Comparison of ENCODE assay signal across 16 cellular contexts in genomic region chr7:7709263-7709662, GRCh38. TPM values are rescaled to one million over a fixed set of nuclear protein-coding genes. Genes with fewer than 3 reads are reported as not detected.
DNase-seq lines count a peak whose midpoint lies in the region; ATAC-seq, FAIRE-seq and TF ChIP-seq lines count a peak whose summit lies in the region.
"Had no signal": no experiment of that assay in that cellular context is flagged by ENCODE, and none has a peak within 500 bp of the region (broad histone marks: within the 10 kb centered on the region; RNA-seq: fewer than 3 reads in every experiment).

No MANE protein-coding gene starts in this region.

- H4K5ac ChIP-seq in H1 (ENCODE audit: insufficient read length, low read depth, low read length), result no peak overlapping the region

- H2BK15ac ChIP-seq in H1 (ENCODE audit: low read length), result no peak overlapping the region

- H3K9ac ChIP-seq in HUES64 (ENCODE audit: low read depth, low read length) (no peak overlapping the region), H1 (replicated peaks in 1 of 4; ENCODE audit: extremely low read depth in 1 of 4, low read depth in 3 of 4, low read length in 3 of 4) (no peak overlapping the region)

- H3K27ac ChIP-seq in HUES64 (ENCODE audit: low read depth, low read length), result peak overlapping the region; percentile 59
- no peak overlapping the region for H3K27ac ChIP-seq in H1 (ENCODE audit: low read depth, low read length)
- no peak overlapping the region for H3K27ac ChIP-seq in osteoblast (ENCODE audit: low read depth, low read length)

- no peak overlapping the region for H3K56ac ChIP-seq in H1 (replicated peaks; ENCODE audit: insufficient read length, low read depth, low read length)

- no peak overlapping the region for H4K91ac ChIP-seq in H1 (replicated peaks; ENCODE audit: insufficient read length, low read length)

- H2BK5ac ChIP-seq in H1 (ENCODE audit: low read depth, low read length), result no peak overlapping the region

- no peak overlapping the region for H2BK20ac ChIP-seq in H1 (ENCODE audit: low read length)

- peaks cover 46% of the 10 kb centered on the region for H3K4me1 ChIP-seq in HUES64 (ENCODE audit: insufficient read depth, low read length)
- H3K4me1 ChIP-seq in H1 (replicated peaks in 1 of 4; ENCODE audit: control insufficient read depth in 3 of 4, insufficient read depth in 4 of 4, low read length in 3 of 4), result peaks cover 0 to 19% (median 2%) of the 10 kb centered on the region in 4 experiments; a peak in 3 of 7 replicates
- H3K4me1 ChIP-seq in osteoblast (ENCODE audit: insufficient read depth, low read length), result peaks cover 9% of the 10 kb centered on the region

- no peak overlapping the region for H2BK12ac ChIP-seq in H1 (ENCODE audit: low read depth, low read length)

- TF ChIP-seq EP300 in H1 (IDR thresholded peaks at IDR 0.05; ENCODE audit: borderline replicate concordance in 1 of 2, low read depth in 2 of 2, low read length in 2 of 2), result no peak

- H3K23me2 ChIP-seq in H1 (ENCODE audit: low read depth, low read length), result no peaks in the 10 kb centered on the region

- no peak overlapping the region for H3K14ac ChIP-seq in H1 (ENCODE audit: insufficient read length)

- peak; percentile 35 to 41; a peak in 3 of 4 replicates for TF ChIP-seq RAD21 in H1 (IDR thresholded peaks at IDR 0.05 in 1 of 2, conservative IDR thresholded peaks at IDR 0.05 in 1 of 2; ENCODE audit: low read depth in 2 of 2, low read length in 2 of 2)

- peaks cover 21% of the 10 kb centered on the region for H3K4me1 Mint-ChIP-seq in nephron

- CTCF ChIA-PET in H1 (lab: Charles Lee; ENCODE audit: partially characterized antibody), result interaction anchor here (1.1 kb wide), 1 partner anchor 326 kb away, joined by 3 read pairs; no protein-coding TSS in a partner anchor

- no peak overlapping the region for H3K18ac ChIP-seq in H1 (ENCODE audit: extremely low read depth, low read length)

- no peaks in the 10 kb centered on the region for H3K9me3 ChIP-seq in HUES64 (ENCODE audit: insufficient read depth, low read depth, low read length)
- H3K9me3 ChIP-seq in H1 (ENCODE audit: insufficient read depth in 2 of 2, low read depth in 1 of 2, low read length in 1 of 2), result no peaks in the 10 kb centered on the region
- H3K9me3 ChIP-seq in osteoblast (ENCODE audit: low read depth, low read length), result no peaks in the 10 kb centered on the region

- TF ChIP-seq POLR2A in H1 (IDR thresholded peaks at IDR 0.05; ENCODE audit: control extremely low read depth in 1 of 2, low read depth in 2 of 2, low read length in 2 of 2), result no peak

- H3K4ac ChIP-seq in H1 (replicated peaks; ENCODE audit: insufficient read length, low read depth, low read length), result no peak overlapping the region

- H3K79me2 ChIP-seq in H1 (ENCODE audit: control insufficient read depth in 1 of 2, insufficient read depth in 2 of 2, low read length in 2 of 2), result no peaks in the 10 kb centered on the region
- H3K79me2 ChIP-seq in osteoblast (ENCODE audit: insufficient read depth, low read length), result no peaks in the 10 kb centered on the region

- peaks cover 3% of the 10 kb centered on the region for H3K27me3 Mint-ChIP-seq in nephron (ENCODE audit: low read depth)
- H3K27me3 Mint-ChIP-seq: natural killer cell treated with Interleukin-12 subunit alpha and Interleukin-12 subunit beta and Interleukin-15 and Interleukin-18, amount 100 ng/mL, for 72 hours had no signal

- no peak overlapping the region for H3K4me3 ChIP-seq in HUES64 (ENCODE audit: low read length)
- H3K4me3 ChIP-seq in H1 (ENCODE audit: extremely low read depth in 1 of 4, insufficient read depth in 2 of 4, low read depth in 3 of 4, low read length in 4 of 4), result no peak overlapping the region
- no peak overlapping the region for H3K4me3 ChIP-seq in osteoblast (ENCODE audit: insufficient read depth, low read length)

- H3K4me3 Mint-ChIP-seq in nephron, result no peak overlapping the region
- H3K4me3 Mint-ChIP-seq: natural killer cell treated with Interleukin-12 subunit alpha and Interleukin-12 subunit beta and Interleukin-15 and Interleukin-18, amount 100 ng/mL, for 72 hours had no signal

- no peak for ATAC-seq in HG03095 (IDR thresholded peaks at IDR 0.05; ENCODE audit: unreplicated experiment)
- no peak for ATAC-seq in GM21381 (IDR thresholded peaks at IDR 0.05; ENCODE audit: unreplicated experiment)
- ATAC-seq: natural killer cell treated with Interleukin-12 subunit alpha and Interleukin-12 subunit beta and Interleukin-15 and Interleukin-18, amount 100 ng/mL, for 72 hours had no signal

- TF ChIP-seq CTCF in H1 (IDR thresholded peaks at IDR 0.05; ENCODE audit: control extremely low read depth in 1 of 3, insufficient read depth in 1 of 3, low read depth in 1 of 3, low read length in 3 of 3) (0 out of 4 replicates have a peak, but pooled peaks of 1 of the 3 experiments have one; percentile 22), nephron (IDR thresholded peaks at IDR 0.05; ENCODE audit: unreplicated experiment in 3 of 3) (no peak), osteoblast (IDR thresholded peaks at IDR 0.05; ENCODE audit: extremely low read depth, low read depth, low read length) (no peak)

- H3K27ac Mint-ChIP-seq in nephron, result peak overlapping the region in 2 of 3 experiments; percentile 45 to 66
- H3K27ac Mint-ChIP-seq: natural killer cell treated with Interleukin-12 subunit alpha and Interleukin-12 subunit beta and Interleukin-15 and Interleukin-18, amount 100 ng/mL, for 72 hours had no signal

- no peaks in the 10 kb centered on the region for H3K9me3 Mint-ChIP-seq in nephron
- H3K9me3 Mint-ChIP-seq: natural killer cell treated with Interleukin-12 subunit alpha and Interleukin-12 subunit beta and Interleukin-15 and Interleukin-18, amount 100 ng/mL, for 72 hours had no signal

- H3K79me1 ChIP-seq in H1 (ENCODE audit: low read depth, low read length), result no peaks in the 10 kb centered on the region

- peak; percentile 82 for FAIRE-seq in H1 (lab: Jason Lieb, UNC)
- FAIRE-seq: colon had no signal

- H2AFZ ChIP-seq in H1 (ENCODE audit: low read length) (no peak overlapping the region), osteoblast (ENCODE audit: low read length) (no peak overlapping the region)

- H4K20me1 ChIP-seq in H1 (replicated peaks in 1 of 2; ENCODE audit: control insufficient read depth in 1 of 2, insufficient read depth in 2 of 2, low read length in 2 of 2) (no peaks in the 10 kb centered on the region), osteoblast (ENCODE audit: insufficient read depth, low read length) (no peaks in the 10 kb centered on the region)

- H3K27me3 ChIP-seq in HUES64 (ENCODE audit: insufficient read depth, low read length) (no peaks in the 10 kb centered on the region), H1 (replicated peaks in 1 of 4; ENCODE audit: control insufficient read depth in 3 of 4, extremely low read depth in 1 of 4, insufficient read depth in 3 of 4, low read length in 3 of 4) (no peaks in the 10 kb centered on the region), osteoblast (ENCODE audit: insufficient read depth, low read length) (no peaks in the 10 kb centered on the region)

- POLR2A ChIA-PET in H1 (lab: Charles Lee; ENCODE audit: partially characterized antibody), result no interaction called here

- H2AK5ac ChIP-seq in H1 (ENCODE audit: low read depth, low read length), result no peak overlapping the region

- no peak overlapping the region for H4K8ac ChIP-seq in H1 (ENCODE audit: extremely low read depth, insufficient read depth, low read length)

- H3K36me3 ChIP-seq in HUES64 (ENCODE audit: insufficient read depth, low read length) (no peaks in the 10 kb centered on the region), H1 (ENCODE audit: control insufficient read depth in 2 of 4, insufficient read depth in 4 of 4, low read length in 3 of 4) (no peaks in the 10 kb centered on the region), osteoblast (ENCODE audit: insufficient read depth, low read length) (no peaks in the 10 kb centered on the region)

- DNase-seq in DMS 273 (lab: John Stamatoyannopoulos, UW; ENCODE audit: unreplicated experiment) (peak; percentile 80), H1 (ENCODE audit: low read depth in 1 of 2, low spot score in 2 of 2) (peak in 1 of 2 experiments; percentile 15), nucleus accumbens (lab: John Stamatoyannopoulos, UW) (no peak), osteoblast (ENCODE audit: insufficient read length, low spot score, missing footprints) (no peak)
- DNase-seq: activated naive CD4-positive, alpha-beta T cell treated with anti-CD3 and anti-CD28 coated beads, Interleukin-2, amount 50 U/mL, for 16 hours; KG1; NCI-H2171 treated with DMSO at 0.1 percent for 48 hours; NCI-H774; stimulated activated CD4-positive, alpha-beta T cell treated with anti-CD3 and anti-CD28 coated beads, Interleukin-12 subunit alpha, Interleukin-12 subunit beta, amount 100 ng/mL, for 4 hours; substantia nigra had no signal

- H3K4me2 ChIP-seq in H1 (ENCODE audit: insufficient read depth in 1 of 2, low read depth in 2 of 2, low read length in 2 of 2), result peak overlapping the region in 1 of 2 experiments; percentile 20; a peak in 2 of 4 replicates
- no peak overlapping the region for H3K4me2 ChIP-seq in osteoblast (ENCODE audit: insufficient read depth, low read length)

- no peak overlapping the region for H2BK120ac ChIP-seq in H1 (replicated peaks; ENCODE audit: low read depth, low read length)

- H3K36me3 Mint-ChIP-seq in nephron (ENCODE audit: low read depth), result no peaks in the 10 kb centered on the region
- H3K36me3 Mint-ChIP-seq: natural killer cell treated with Interleukin-12 subunit alpha and Interleukin-12 subunit beta and Interleukin-15 and Interleukin-18, amount 100 ng/mL, for 72 hours had no signal

- no peak overlapping the region for H3K23ac ChIP-seq in H1 (ENCODE audit: insufficient read length)

- 10% methylated on average over 3 of the region's 3 CpGs for WGBS in HUES64
- 14% methylated on average over 3 of the region's 3 CpGs; no CpG with 5 or more reads in 1 of the 2 experiments for WGBS in H1 (ENCODE audit: extremely low coverage in 1 of 2, insufficient coverage in 1 of 2, insufficient read length in 1 of 2, insufficient replicate concordance in 2 of 2, low coverage in 1 of 2, low lambda C conversion rate in 2 of 2, missing lambda C conversion rate in 1 of 2), 2 experiments

TF ChIP-seq in H1, 55 proteins besides CTCF, POLR2A, EP300 and RAD21 (continues in another document):
- TF ChIP-seq SIX5 (IDR thresholded peaks at IDR 0.05; ENCODE audit: low read depth, low read length), result no peak
- TF ChIP-seq TCF12 (IDR thresholded peaks at IDR 0.05; ENCODE audit: low read depth, low read length), result no peak
- no peak for TF ChIP-seq KDM1A (IDR thresholded peaks at IDR 0.05; ENCODE audit: borderline replicate concordance, low read length)

RNA-seq across cellular contexts. Expression of gene RPA3, which starts 9.1 kb away (rescaled TPM):
- 87.2 TPM for polyA plus RNA-seq in HUES64 (2013, experiment 1 of 2)
- 114 TPM for polyA plus RNA-seq in HUES64 (2013, experiment 2 of 2)
- total RNA-seq in H1 (2021; fragmentation: NEBNext Ultra II Directional; extraction: Animal tissue kit (Norgen Biotek cat#: 25700)), result 105 and 106 TPM in 2 replicates
- 41.6 and 60.2 TPM in 2 replicates for polyA plus RNA-seq in H1 (2011; rRNA removed)
- polyA plus RNA-seq in H1 (2011; cell fraction: cytosol; rRNA removed), result 70.3 TPM
- 9.3 TPM for polyA plus RNA-seq in H1 (2011; cell fraction: nucleus; rRNA removed)
- 84.2 to 96.8 TPM (median 91.6 TPM) in 4 replicates for polyA plus RNA-seq in H1 (2012, experiment 1 of 2)
- polyA plus RNA-seq in H1 (2012, experiment 2 of 2), result 174 TPM
- 109 TPM for polyA plus RNA-seq in H1 (2013, experiment 1 of 2)
- 104 TPM for polyA plus RNA-seq in H1 (2013, experiment 2 of 2)
- polyA minus RNA-seq in H1 (2011; rRNA and poly(A)+ RNA removed), result 7.1 and 11.5 TPM in 2 replicates
- 13.4 TPM for polyA minus RNA-seq in H1 (2011; cell fraction: cytosol; rRNA and poly(A)+ RNA removed)
- polyA minus RNA-seq in H1 (2011; cell fraction: nucleus; rRNA and poly(A)+ RNA removed), result 14.5 TPM
- 15.9 and 16.6 TPM in 2 replicates for total RNA-seq in osteoblast
